Comparison of ENCODE assay signal across 16 cellular contexts in genomic region chr6:5290500-5290899, GRCh38. TPM values are rescaled to one million over a fixed set of nuclear protein-coding genes. Genes with fewer than 3 reads are reported as not detected.
A peak's percentile ranks its signal among the peaks of the same experiment; 100 is the strongest.
DNase-seq lines count a peak whose midpoint lies in the region; ATAC-seq, FAIRE-seq and TF ChIP-seq lines count a peak whose summit lies in the region.
"Had no signal": no experiment of that assay in that cellular context is flagged by ENCODE, and none has a peak within 500 bp of the region (broad histone marks: within the 10 kb centered on the region; RNA-seq: fewer than 3 reads in every experiment).

No MANE protein-coding gene starts in this region.

- intact Hi-C loops in HepG2 (cut with micrococcal nuclease; ENCODE audit: unreplicated experiment) = no loop called here
- intact Hi-C loops in right lobe of liver (cut with DNase I) = no loop called here
- intact Hi-C loops in activated B cell treated with CpG ODN at 0.5 μM for 24 hours (cut with micrococcal nuclease) = loop anchor here (1.0 kb wide), 1 partner anchor 12 kb away; no protein-coding TSS in a partner anchor

- ATAC-seq in HepG2 (peak; percentile 61; the same call in 2 of the 3 replicates), right lobe of liver (no peak), activated B cell treated with CpG ODN at 0.5 μM for 24 hours (ENCODE audit: low read depth) (peak; percentile 69), naive B cell (ENCODE audit: low read depth in 2 of 2) (peak; percentile 61 to 64)

- H3K4me1 Mint-ChIP-seq in activated B cell treated with CpG ODN at 0.5 μM for 24 hours (peaks cover 71% of the 10 kb centered on the region), naive B cell (peaks cover 56 to 61% (median 57%) of the 10 kb centered on the region in 3 donors)

- H3K36me3 Mint-ChIP-seq in activated B cell treated with CpG ODN at 0.5 μM for 24 hours (ENCODE audit: low read depth) (no peaks in the 10 kb centered on the region), naive B cell (peaks cover 0 to 19% of the 10 kb centered on the region in 2 donors)

- TF ChIP-seq CTCF in HepG2 (CRISPR knock-in tag; IDR thresholded peaks at IDR 0.05) (no peak), right lobe of liver (IDR thresholded peaks at IDR 0.05) (no peak), activated B cell treated with CpG ODN at 0.5 μM for 24 hours (IDR thresholded peaks at IDR 0.05) (no peak)

- peak; percentile 49 for FAIRE-seq in HepG2 (lab: Jason Lieb, UNC)
- FAIRE-seq: D721Med, H1 had no signal

- H3K4me3 ChIP-seq in HepG2 (replicated peaks in 1 of 3; ENCODE audit: insufficient read depth in 1 of 3, low read depth in 2 of 3, low read length in 3 of 3) (no peak overlapping the region), right lobe of liver (no peak overlapping the region)

- H3K27me3 ChIP-seq in HepG2 (ENCODE audit: control insufficient read depth in 1 of 2, insufficient read depth in 2 of 2, low read length in 2 of 2) (no peaks in the 10 kb centered on the region), right lobe of liver (no peaks in the 10 kb centered on the region)

- peak overlapping the region; percentile 60 for H3K27ac Mint-ChIP-seq in activated B cell treated with CpG ODN at 0.5 μM for 24 hours
- peak overlapping the region in 4 of 6 donors; percentile 25 to 56 (median 41) for H3K27ac Mint-ChIP-seq in naive B cell
- H3K27ac Mint-ChIP-seq: CD4-positive, alpha-beta T cell had no signal

- H3K79me2 ChIP-seq in HepG2 (ENCODE audit: insufficient read depth, low read length) = peaks cover 10% of the 10 kb centered on the region

- H3K27me3 Mint-ChIP-seq in activated B cell treated with CpG ODN at 0.5 μM for 24 hours = no peaks in the 10 kb centered on the region
- H3K27me3 Mint-ChIP-seq in naive B cell = no peaks in the 10 kb centered on the region
- H3K27me3 Mint-ChIP-seq: CD4-positive, alpha-beta T cell had no signal

- peaks cover 10% of the 10 kb centered on the region for H3K4me1 ChIP-seq in HepG2 (ENCODE audit: insufficient read depth, low read length)
- peaks cover 0 to 4% (median 0%) of the 10 kb centered on the region in 4 donors for H3K4me1 ChIP-seq in right lobe of liver
- H3K4me1 ChIP-seq: Caco-2 had no signal

- peak; percentile 20 for DNase-seq in HepG2 (ENCODE audit: low spot score)
- DNase-seq in right lobe of liver = no peak
- DNase-seq in activated B cell treated with CpG ODN at 0.5 μM for 24 hours = no peak
- no peak for DNase-seq in naive B cell
- DNase-seq in activated CD8-positive, alpha-beta memory T cell treated with anti-CD3 and anti-CD28 coated beads, Interleukin-2, amount 50 U/mL, for 4 hours = no peak
- DNase-seq in DMS53 treated with DMSO at 0.1 percent for 48 hours (lab: John Stamatoyannopoulos, UW; ENCODE audit: unreplicated experiment) = no peak
- no peak for DNase-seq in foreskin melanocyte
- DNase-seq: 8988T; Caco-2; CD4-positive, alpha-beta T cell; DMS79; GDM1; H9 had no signal

- TF ChIP-seq POLR2A in HepG2 (IDR thresholded peaks at IDR 0.05; ENCODE audit: insufficient read depth in 1 of 2, low read depth in 2 of 2, low read length in 2 of 2) = no peak
- TF ChIP-seq POLR2A in right lobe of liver (IDR thresholded peaks at IDR 0.05) = no peak

- TF ChIP-seq EP300 in HepG2 (IDR thresholded peaks at IDR 0.05; ENCODE audit: low read depth in 2 of 2, low read length in 2 of 2) (no peak), HepG2 (CRISPR knock-in tag; IDR thresholded peaks at IDR 0.05; ENCODE audit: borderline replicate concordance) (no peak)

- H3K9me3 ChIP-seq in HepG2 (ENCODE audit: low read length) (no peaks in the 10 kb centered on the region), right lobe of liver (no peaks in the 10 kb centered on the region)
- H3K9me3 ChIP-seq: Caco-2 had no signal

- no peaks in the 10 kb centered on the region for H3K36me3 ChIP-seq in HepG2 (replicated peaks in 1 of 2; ENCODE audit: control insufficient read depth in 1 of 2, insufficient read depth in 2 of 2, low read length in 2 of 2)
- no peaks in the 10 kb centered on the region for H3K36me3 ChIP-seq in right lobe of liver

- no peak for TF ChIP-seq RAD21 in HepG2 (CRISPR knock-in tag; IDR thresholded peaks at IDR 0.05)

- CTCF ChIA-PET in HepG2 (lab: Yijun Ruan, JAX; ENCODE audit: low intra/inter-chr PET ratio, low total read pairs) (no interaction called here), activated B cell treated with CpG ODN at 0.5 μM for 24 hours (lab: Charles Lee) (interaction anchor here (0.9 to 2.6 kb wide), 2 partner anchors 12 to 147 kb away, joined by 3 to 14 read pairs; no protein-coding TSS in a partner anchor)

- H3K4me3 Mint-ChIP-seq in activated B cell treated with CpG ODN at 0.5 μM for 24 hours (peak overlapping the region; percentile 56), naive B cell (peak overlapping the region in 7 of 8 donors; percentile 17 to 80 (median 54))
- H3K4me3 Mint-ChIP-seq: CD4-positive, alpha-beta T cell; H9 had no signal

- in situ Hi-C loops in HepG2 (cut with HindIII; ENCODE audit: extremely low pct_ligation_motif_present, low pct_unique_long_range_greater_than_20kb) = no loop called here

- no TSS peak for BruUV-seq in HepG2 (replicated peaks; lab: Mats Ljungman, UMichigan)

- no peak overlapping the region for H2AFZ ChIP-seq in HepG2 (ENCODE audit: low read length)

- H3K9ac ChIP-seq in HepG2 (ENCODE audit: insufficient read depth, low read depth, low read length) = no peak overlapping the region

- POLR2A ChIA-PET in HepG2 (lab: Yijun Ruan, JAX) (no interaction called here), activated B cell treated with CpG ODN at 0.5 μM for 24 hours (lab: Charles Lee) (interaction anchor here (0.7 to 3.6 kb wide), 5 partner anchors 9 to 30 kb away, joined by 3 to 15 read pairs (median 5); partner anchors contain the start of genes FARS2 and LYRM4)

- no peak overlapping the region for H3K4me2 ChIP-seq in HepG2 (ENCODE audit: low read depth, low read length)

- H4K20me1 ChIP-seq in HepG2 (ENCODE audit: insufficient read depth, low read length) = no peaks in the 10 kb centered on the region

- H3K9me3 Mint-ChIP-seq in activated B cell treated with CpG ODN at 0.5 μM for 24 hours (no peaks in the 10 kb centered on the region), naive B cell (peaks cover 0 to 9% (median 0%) of the 10 kb centered on the region in 7 donors)
- H3K9me3 Mint-ChIP-seq: CD4-positive, alpha-beta T cell; H9 had no signal

- no peak overlapping the region for H3K27ac ChIP-seq in HepG2 (ENCODE audit: extremely low read length, insufficient read depth, low read length)
- no peak overlapping the region for H3K27ac ChIP-seq in right lobe of liver
- H3K27ac ChIP-seq: C4-2B had no signal

RNA-seq across cellular contexts. Expression of gene FARS2, which starts 29.2 kb away (rescaled TPM):
- total RNA-seq in HepG2 (2016; rRNA removed; fragmentation: Illumina TruSeq; extraction: Trizol) (26.0 and 28.0 TPM in 2 replicates), right lobe of liver (10 to 100 TPM in 5 of 6 experiments, 1 to 10 TPM in 1; 7.2 to 12.9 (median 11.7) TPM), activated B cell treated with CpG ODN at 0.5 μM for 24 hours (28.2 and 32.7 TPM in 2 replicates)
- 38.2 and 38.5 TPM in 2 replicates for total RNA-seq in HepG2 (2016; cell fraction: cytosol; rRNA removed; fragmentation: Illumina TruSeq; extraction: Trizol; ENCODE audit: low read depth)
- 24.7 and 29.3 TPM in 2 replicates for total RNA-seq in HepG2 (2016; cell fraction: insoluble cytoplasmic fraction; rRNA removed; fragmentation: Illumina TruSeq; extraction: Trizol)
- 21.6 and 25.0 TPM in 2 replicates for total RNA-seq in HepG2 (2016; cell fraction: membrane; rRNA removed; fragmentation: Illumina TruSeq; extraction: Trizol)
- 29.9 and 30.1 TPM in 2 replicates for total RNA-seq in HepG2 (2016; cell fraction: nucleus; rRNA removed; fragmentation: Illumina TruSeq; extraction: Trizol)
- polyA plus RNA-seq in HepG2 (2011; rRNA removed) (12.7 and 15.4 TPM in 2 replicates), naive B cell (ENCODE audit: low read depth in 6 of 6) (10 to 100 TPM; 25.7 to 35.9 (median 27.6) TPM)
- 12.8 and 14.3 TPM in 2 replicates for polyA plus RNA-seq in HepG2 (2011; cell fraction: cytosol; rRNA removed)
- polyA plus RNA-seq in HepG2 (2011; cell fraction: nucleus; rRNA removed) = 8.4 and 10.7 TPM in 2 replicates
- polyA plus RNA-seq in HepG2 (2012) = 7.3 and 8.6 TPM in 2 replicates
- polyA plus RNA-seq in HepG2 (2016; cell fraction: cytosol; fragmentation: Illumina TruSeq; extraction: Trizol; ENCODE audit: low read depth) = 6.3 and 6.7 TPM in 2 replicates
- polyA plus RNA-seq in HepG2 (2016; cell fraction: insoluble cytoplasmic fraction; fragmentation: Illumina TruSeq; extraction: Trizol; ENCODE audit: low read depth) = 17.7 and 22.2 TPM in 2 replicates
- 7.8 and 8.7 TPM in 2 replicates for polyA plus RNA-seq in HepG2 (2016; cell fraction: membrane; fragmentation: Illumina TruSeq; extraction: Trizol; ENCODE audit: low read depth)
- 9.7 and 11.7 TPM in 2 replicates for polyA plus RNA-seq in HepG2 (2016; cell fraction: nucleus; fragmentation: Illumina TruSeq; extraction: Trizol; ENCODE audit: insufficient read depth, low read depth)
- polyA minus RNA-seq in HepG2 (2011; rRNA and poly(A)+ RNA removed; ENCODE audit: low replicate concordance) = 53.8 and 71.4 TPM in 2 replicates
- 9.6 and 10.5 TPM in 2 replicates for polyA minus RNA-seq in HepG2 (2011; cell fraction: cytosol; rRNA and poly(A)+ RNA removed)
- polyA minus RNA-seq in HepG2 (2011; cell fraction: nucleus; rRNA and poly(A)+ RNA removed) = 54.6 and 59.7 TPM in 2 replicates

RNA-seq across cellular contexts. Expression of gene LYRM4, which starts 29.8 kb away (rescaled TPM):
- 64.6 and 80.2 TPM in 2 replicates for total RNA-seq in HepG2 (2016; rRNA removed; fragmentation: Illumina TruSeq; extraction: Trizol)
- 73.1 and 82.6 TPM in 2 replicates for total RNA-seq in HepG2 (2016; cell fraction: cytosol; rRNA removed; fragmentation: Illumina TruSeq; extraction: Trizol; ENCODE audit: low read depth)
- 63.7 and 77.9 TPM in 2 replicates for total RNA-seq in HepG2 (2016; cell fraction: insoluble cytoplasmic fraction; rRNA removed; fragmentation: Illumina TruSeq; extraction: Trizol)
- 106 and 122 TPM in 2 replicates for total RNA-seq in HepG2 (2016; cell fraction: membrane; rRNA removed; fragmentation: Illumina TruSeq; extraction: Trizol)
- 32.6 and 33.3 TPM in 2 replicates for total RNA-seq in HepG2 (2016; cell fraction: nucleus; rRNA removed; fragmentation: Illumina TruSeq; extraction: Trizol)
- polyA plus RNA-seq in HepG2 (2011; rRNA removed) = 57.0 and 67.5 TPM in 2 replicates
- 51.3 and 61.3 TPM in 2 replicates for polyA plus RNA-seq in HepG2 (2011; cell fraction: cytosol; rRNA removed)
- polyA plus RNA-seq in HepG2 (2011; cell fraction: nucleus; rRNA removed) = 14.6 and 17.6 TPM in 2 replicates
- polyA plus RNA-seq in HepG2 (2012) = 54.2 and 60.4 TPM in 2 replicates
- 97.6 and 109 TPM in 2 replicates for polyA plus RNA-seq in HepG2 (2016; cell fraction: cytosol; fragmentation: Illumina TruSeq; extraction: Trizol; ENCODE audit: low read depth)
- polyA plus RNA-seq in HepG2 (2016; cell fraction: insoluble cytoplasmic fraction; fragmentation: Illumina TruSeq; extraction: Trizol; ENCODE audit: low read depth) = 80.7 and 81.4 TPM in 2 replicates
- 106 and 108 TPM in 2 replicates for polyA plus RNA-seq in HepG2 (2016; cell fraction: membrane; fragmentation: Illumina TruSeq; extraction: Trizol; ENCODE audit: low read depth)
- polyA plus RNA-seq in HepG2 (2016; cell fraction: nucleus; fragmentation: Illumina TruSeq; extraction: Trizol; ENCODE audit: insufficient read depth, low read depth) = 40.8 and 43.1 TPM in 2 replicates
- 29.2 and 36.0 TPM in 2 replicates for polyA minus RNA-seq in HepG2 (2011; rRNA and poly(A)+ RNA removed; ENCODE audit: low replicate concordance)
- polyA minus RNA-seq in HepG2 (2011; cell fraction: cytosol; rRNA and poly(A)+ RNA removed) = 18.1 and 22.4 TPM in 2 replicates
- 25.2 and 25.4 TPM in 2 replicates for polyA minus RNA-seq in HepG2 (2011; cell fraction: nucleus; rRNA and poly(A)+ RNA removed)
- total RNA-seq in right lobe of liver = 10 to 100 TPM in 2 of 6 experiments, 1 to 10 TPM in 4; 5.7 to 11.5 (median 8.5) TPM
- 51.2 and 52.2 TPM in 2 replicates for total RNA-seq in activated B cell treated with CpG ODN at 0.5 μM for 24 hours
- polyA plus RNA-seq in naive B cell (ENCODE audit: low read depth in 6 of 6) = 10 to 100 TPM; 33.1 to 44.6 (median 40.7) TPM

Comparison
In these comparisons a context has a peak if more than half of its experiments do, and no peak if none do; other contexts are left out.
1. ATAC-seq: peak in HepG2 (single experiment), activated B cell treated with CpG ODN at 0.5 μM for 24 hours (single experiment) and naive B cell (2 of 2); none in right lobe of liver (0 of 4).